12 cellular contexts compared by ENCODE assay signal in genomic region chr11:35089724-35090505, GRCh38. TPM values are rescaled to one million over a fixed set of nuclear protein-coding genes. Genes with fewer than 3 reads are reported as not detected.
A peak's percentile ranks its signal among the peaks of the same experiment; 100 is the strongest.
DNase-seq lines count a peak whose midpoint lies in the region; ATAC-seq, FAIRE-seq and TF ChIP-seq lines count a peak whose summit lies in the region.
"Had no signal": no experiment of that assay in that cellular context is flagged by ENCODE, and none has a peak within 500 bp of the region (broad histone marks: within the 10 kb centered on the region; RNA-seq: fewer than 3 reads in every experiment).

No MANE protein-coding gene starts in this region.

- ATAC-seq in GM18508 (IDR thresholded peaks at IDR 0.05; ENCODE audit: insufficient read depth, unreplicated experiment) = peak; percentile 77
- peak; percentile 67 for ATAC-seq in GM21367 (IDR thresholded peaks at IDR 0.05; ENCODE audit: unreplicated experiment)
- ATAC-seq in HG03103 (IDR thresholded peaks at IDR 0.05; ENCODE audit: low read depth, unreplicated experiment) = peak; percentile 54
- peak; percentile 88 for ATAC-seq in GM12878
- no peak for ATAC-seq in HepG2
- no peak for ATAC-seq in HG03108 (IDR thresholded peaks at IDR 0.05; ENCODE audit: unreplicated experiment)
- ATAC-seq: left ventricle myocardium superior had no signal

- in situ Hi-C loops in GM12878 (cut with MboI) = no loop called here
- in situ Hi-C loops in HepG2 (cut with HindIII; ENCODE audit: extremely low pct_ligation_motif_present, low pct_unique_long_range_greater_than_20kb) = no loop called here

- H3K4me1 ChIP-seq in GM12878 (ENCODE audit: control insufficient read depth, insufficient read depth, low read length) = peaks cover 28% of the 10 kb centered on the region
- no peaks in the 10 kb centered on the region for H3K4me1 ChIP-seq in HepG2 (ENCODE audit: insufficient read depth, low read length)
- peaks cover 15 to 55% (median 34%) of the 10 kb centered on the region in 6 donors for H3K4me1 ChIP-seq in spleen

- no peak for FAIRE-seq in GM12878 (lab: Jason Lieb, UNC)
- FAIRE-seq in HepG2 (lab: Jason Lieb, UNC) = no peak

- H4K20me1 ChIP-seq in GM12878 (ENCODE audit: control insufficient read depth, insufficient read depth) = no peaks in the 10 kb centered on the region
- H4K20me1 ChIP-seq in HepG2 (ENCODE audit: insufficient read depth, low read length) = no peaks in the 10 kb centered on the region

- H3K36me3 ChIP-seq in GM12878 (ENCODE audit: control insufficient read depth in 2 of 2, insufficient read depth in 2 of 2, low read length in 1 of 2) = no peaks in the 10 kb centered on the region
- no peaks in the 10 kb centered on the region for H3K36me3 ChIP-seq in HepG2 (replicated peaks in 1 of 2; ENCODE audit: control insufficient read depth in 1 of 2, insufficient read depth in 2 of 2, low read length in 2 of 2)
- no peaks in the 10 kb centered on the region for H3K36me3 ChIP-seq in spleen

- intact Hi-C loops in GM12878 (cut with micrococcal nuclease; ENCODE audit: unreplicated experiment) = loop anchor here (5.0 kb wide), 1 partner anchor 302 kb away; no protein-coding TSS in a partner anchor
- intact Hi-C loops in HepG2 (cut with micrococcal nuclease; ENCODE audit: unreplicated experiment) = no loop called here
- intact Hi-C loops in spleen (cut with DNase I; ENCODE audit: low total_unique reads) = no loop called here

- no peaks in the 10 kb centered on the region for H3K79me2 ChIP-seq in GM12878 (ENCODE audit: control insufficient read depth, insufficient read depth, low read length)
- no peaks in the 10 kb centered on the region for H3K79me2 ChIP-seq in HepG2 (ENCODE audit: insufficient read depth, low read length)

- H3K9me3 ChIP-seq in GM12878 (replicated peaks; ENCODE audit: control insufficient read depth, insufficient read depth, low read length) (no peaks in the 10 kb centered on the region; the same call in 2 of the 3 replicates), HepG2 (ENCODE audit: low read length) (no peaks in the 10 kb centered on the region), spleen (no peaks in the 10 kb centered on the region)

- RAD21 ChIA-PET in GM12878 (lab: Charles Lee; ENCODE audit: unreplicated experiment) = interaction anchor here (0.8 to 1.5 kb wide), 2 partner anchors 36 to 54 kb away, joined by 3 to 5 read pairs; no protein-coding TSS in a partner anchor

- peak; percentile 60 for DNase-seq in GM12878 (ENCODE audit: low read depth, low spot score)
- DNase-seq in HepG2 (ENCODE audit: low spot score) = no peak
- no peak for DNase-seq in spleen
- no peak for DNase-seq in stimulated activated CD4-positive, alpha-beta T cell treated with anti-CD3 and anti-CD28 coated beads, Interleukin-15, amount 100 ng/mL, for 24 hours
- DNase-seq: Calu3, foreskin keratinocyte, left ventricle myocardium superior, NCI-H748 treated with DMSO at 0.1 percent for 48 hours had no signal

- peak overlapping the region; percentile 67 for H3K4me2 ChIP-seq in GM12878 (ENCODE audit: control insufficient read depth, insufficient read depth)
- no peak overlapping the region for H3K4me2 ChIP-seq in HepG2 (ENCODE audit: low read depth, low read length)

- no peak for TF ChIP-seq EP300 in GM12878 (IDR thresholded peaks at IDR 0.05; ENCODE audit: borderline replicate concordance in 1 of 2, control insufficient read depth in 1 of 2, low read depth in 2 of 2, low read length in 2 of 2)
- TF ChIP-seq EP300 in HepG2 (IDR thresholded peaks at IDR 0.05; ENCODE audit: low read depth in 2 of 2, low read length in 2 of 2) = no peak
- TF ChIP-seq EP300 in HepG2 (CRISPR knock-in tag; IDR thresholded peaks at IDR 0.05; ENCODE audit: borderline replicate concordance) = no peak

- H3K4me3 ChIP-seq in GM12878 (peak overlapping the region; percentile 26; the same call in 1 of the 2 replicates), HepG2 (replicated peaks in 1 of 3; ENCODE audit: insufficient read depth in 1 of 3, low read depth in 2 of 3, low read length in 3 of 3) (no peak overlapping the region), spleen (no peak overlapping the region)

- H2AFZ ChIP-seq in GM12878 (ENCODE audit: control insufficient read depth, low read depth, low read length) (no peak overlapping the region), HepG2 (ENCODE audit: low read length) (no peak overlapping the region)

- CTCF ChIA-PET in GM12878 (lab: Yijun Ruan, JAX) (interaction anchor here (0.5 kb wide), 1 partner anchor 250 kb away, joined by 3 read pairs; no protein-coding TSS in a partner anchor), HepG2 (lab: Yijun Ruan, JAX; ENCODE audit: low intra/inter-chr PET ratio, low total read pairs) (no interaction called here)

- no peaks in the 10 kb centered on the region for H3K27me3 ChIP-seq in GM12878 (replicated peaks in 1 of 2; ENCODE audit: control insufficient read depth in 2 of 2, insufficient read depth in 2 of 2, low read length in 1 of 2)
- H3K27me3 ChIP-seq in HepG2 (ENCODE audit: control insufficient read depth in 1 of 2, insufficient read depth in 2 of 2, low read length in 2 of 2) = peaks cover 0 to 5% of the 10 kb centered on the region in 2 experiments; a peak in 2 of 5 replicates
- H3K27me3 ChIP-seq in spleen (replicated peaks in 1 of 7) = no peaks in the 10 kb centered on the region
- H3K27me3 ChIP-seq: foreskin keratinocyte had no signal

- no peak for TF ChIP-seq CTCF in GM12878 (IDR thresholded peaks at IDR 0.05 in 2 of 3, conservative IDR thresholded peaks at IDR 0.05 in 1 of 3; ENCODE audit: control insufficient read depth in 2 of 3, extremely low read depth in 1 of 3, insufficient read depth in 1 of 3, low read depth in 3 of 3, low read length in 3 of 3)
- no peak for TF ChIP-seq CTCF in HepG2 (CRISPR knock-in tag; IDR thresholded peaks at IDR 0.05)
- TF ChIP-seq CTCF in spleen (IDR thresholded peaks at IDR 0.05 in 8 of 11, conservative IDR thresholded peaks at IDR 0.05 in 3 of 11) = no peak

- POLR2A ChIA-PET in GM12878 (lab: Charles Lee) (no interaction called here), HepG2 (lab: Yijun Ruan, JAX) (no interaction called here)

- TF ChIP-seq RAD21 in GM12878 (IDR thresholded peaks at IDR 0.05; ENCODE audit: insufficient read depth, low read depth, low read length) (no peak), HepG2 (CRISPR knock-in tag; IDR thresholded peaks at IDR 0.05) (no peak)

- H3K27ac ChIP-seq in GM12878 (ENCODE audit: control insufficient read depth, insufficient read depth) = peak overlapping the region; percentile 24; the same call in 1 of the 2 replicates
- no peak overlapping the region for H3K27ac ChIP-seq in HepG2 (ENCODE audit: extremely low read length, insufficient read depth, low read length)
- peak overlapping the region in 1 of 8 donors; percentile 9 for H3K27ac ChIP-seq in spleen
- H3K27ac ChIP-seq: foreskin keratinocyte had no signal

- BruUV-seq in GM12878 (replicated peaks; lab: Mats Ljungman, UMichigan) (no TSS peak), HepG2 (replicated peaks; lab: Mats Ljungman, UMichigan) (no TSS peak)

- 36% methylated on average over 5 of the region's 5 CpGs for whole genome bisulfite sequencing in GM12878 (ENCODE audit: insufficient coverage, insufficient replicate concordance, low lambda C conversion rate, missing lambda C conversion rate)
- 35% methylated on average over 5 of the region's 5 CpGs for WGBS in HepG2 (ENCODE audit: low lambda C conversion rate)
- WGBS in spleen, 5 donors = 72 to 86% (median 75%) methylated on average over 5 of the region's 5 CpGs

- TF ChIP-seq POLR2A in GM12878 (IDR thresholded peaks at IDR 0.05; ENCODE audit: low read depth, low read length) (no peak), HepG2 (IDR thresholded peaks at IDR 0.05; ENCODE audit: insufficient read depth in 1 of 2, low read depth in 2 of 2, low read length in 2 of 2) (no peak), spleen (IDR thresholded peaks at IDR 0.05) (no peak)

- H3K9ac ChIP-seq in GM12878 (ENCODE audit: control insufficient read depth, insufficient read depth, low read length) = no peak overlapping the region
- H3K9ac ChIP-seq in HepG2 (ENCODE audit: insufficient read depth, low read depth, low read length) = no peak overlapping the region

- SMC1A ChIA-PET in GM12878 (lab: Charles Lee; ENCODE audit: uncharacterized antibody, unreplicated experiment) = interaction anchor here (1.0 to 2.3 kb wide), 11 partner anchors 11 to 238 kb away, joined by 3 to 7 read pairs (median 4); no protein-coding TSS in a partner anchor

RNA-seq across cellular contexts. Expression of gene CD44, which starts 49.1 kb away (rescaled TPM):
- total RNA-seq in GM12878 (2013; cell fraction: nucleolus; rRNA removed) = 514 and 528 TPM in 2 replicates
- 92.1 and 101 TPM in 2 replicates for total RNA-seq in GM12878 (2014; rRNA removed)
- total RNA-seq in GM12878 (2014; rRNA removed; fragmentation: Illumina TruSeq; extraction: Trizol) = 133 and 148 TPM in 2 replicates
- total RNA-seq in GM12878 (2021) = 293 and 295 TPM in 2 replicates
- polyA plus RNA-seq in GM12878 (2011; ENCODE audit: low read depth) = 121 TPM
- polyA plus RNA-seq in GM12878 (2011; rRNA removed) = 190 and 193 TPM in 2 replicates
- polyA plus RNA-seq in GM12878 (2011; cell fraction: cytosol; rRNA removed) = 279 and 303 TPM in 2 replicates
- 148 and 190 TPM in 2 replicates for polyA plus RNA-seq in GM12878 (2011; cell fraction: nucleus; rRNA removed)
- polyA plus RNA-seq in GM12878 (2012) = 190 and 271 TPM in 2 replicates
- polyA plus RNA-seq in GM12878 (2014; fragmentation: Illumina TruSeq; extraction: Trizol) = 264 and 295 TPM in 2 replicates
- 10 to 100 TPM; 57.1 to 65.3 TPM for polyA plus RNA-seq in GM12878 (2014; fragmentation: Nextera tagmentation; extraction: Ambion mirVana)
- 188 and 201 TPM in 2 replicates for polyA plus RNA-seq in GM12878 (2014; rRNA removed)
- polyA plus RNA-seq in GM12878 (2016; fragmentation: Nextera tagmentation; extraction: Ambion mirVana) = 100 to 1,000 TPM in 1 of 2 experiments, 10 to 100 TPM in 1; 95.6 to 108 TPM
- polyA minus RNA-seq in GM12878 (2011; rRNA and poly(A)+ RNA removed) = 318 and 386 TPM in 2 replicates
- 126 and 137 TPM in 2 replicates for polyA minus RNA-seq in GM12878 (2011; cell fraction: cytosol; rRNA and poly(A)+ RNA removed)
- polyA minus RNA-seq in GM12878 (2011; cell fraction: nucleus; rRNA and poly(A)+ RNA removed) = 179 and 299 TPM in 2 replicates
- total RNA-seq in HepG2 (2016; rRNA removed; fragmentation: Illumina TruSeq; extraction: Trizol) = 0.02 TPM in 1 of 2 replicates, not detected in the other
- not detected in 2 replicates for total RNA-seq in HepG2 (2016; cell fraction: cytosol; rRNA removed; fragmentation: Illumina TruSeq; extraction: Trizol; ENCODE audit: low read depth)
- total RNA-seq in HepG2 (2016; cell fraction: insoluble cytoplasmic fraction; rRNA removed; fragmentation: Illumina TruSeq; extraction: Trizol) = not detected in 2 replicates
- not detected in 2 replicates for total RNA-seq in HepG2 (2016; cell fraction: membrane; rRNA removed; fragmentation: Illumina TruSeq; extraction: Trizol)
- total RNA-seq in HepG2 (2016; cell fraction: nucleus; rRNA removed; fragmentation: Illumina TruSeq; extraction: Trizol) = not detected in 2 replicates
- polyA plus RNA-seq in HepG2 (2011; rRNA removed) = 0.11 and 0.29 TPM in 2 replicates
- 0.16 and 0.21 TPM in 2 replicates for polyA plus RNA-seq in HepG2 (2011; cell fraction: cytosol; rRNA removed)
- polyA plus RNA-seq in HepG2 (2011; cell fraction: nucleus; rRNA removed) = not detected in 2 replicates
- polyA plus RNA-seq in HepG2 (2012) = not detected in 2 replicates
- polyA plus RNA-seq in HepG2 (2016; cell fraction: cytosol; fragmentation: Illumina TruSeq; extraction: Trizol; ENCODE audit: low read depth) = not detected in 2 replicates
- not detected in 2 replicates for polyA plus RNA-seq in HepG2 (2016; cell fraction: insoluble cytoplasmic fraction; fragmentation: Illumina TruSeq; extraction: Trizol; ENCODE audit: low read depth)
- not detected in 2 replicates for polyA plus RNA-seq in HepG2 (2016; cell fraction: membrane; fragmentation: Illumina TruSeq; extraction: Trizol; ENCODE audit: low read depth)
- not detected in 2 replicates for polyA plus RNA-seq in HepG2 (2016; cell fraction: nucleus; fragmentation: Illumina TruSeq; extraction: Trizol; ENCODE audit: insufficient read depth, low read depth)
- polyA minus RNA-seq in HepG2 (2011; rRNA and poly(A)+ RNA removed; ENCODE audit: low replicate concordance) = 343 TPM in 1 of 2 replicates, not detected in the other
- polyA minus RNA-seq in HepG2 (2011; cell fraction: cytosol; rRNA and poly(A)+ RNA removed) = 0.97 TPM in 1 of 2 replicates, not detected in the other
- polyA minus RNA-seq in HepG2 (2011; cell fraction: nucleus; rRNA and poly(A)+ RNA removed) = 0.39 and 0.62 TPM in 2 replicates
- total RNA-seq in spleen = 100 to 1,000 TPM; 200 to 521 (median 348) TPM
- 100 to 1,000 TPM in 1 of 3 donors, 10 to 100 TPM in 2; 60.9 to 103 (median 71.8) TPM for polyA plus RNA-seq in spleen

Comparison
In these comparisons a context has a peak if more than half of its experiments do, and no peak if none do; other contexts are left out.
1. ATAC-seq: peak in GM18508 (single experiment), GM21367 (single experiment), HG03103 (single experiment) and GM12878 (single experiment); none in HepG2 (single experiment) and HG03108 (single experiment).
2. RNA of gene CD44, which starts 49.1 kb away (total RNA-seq): 200 to 521 TPM in spleen and 92.1 to 528 TPM in GM12878; 0.02 TPM in HepG2; every median in the first group is over 10 times any median in the second.